1 cellular context compared by ENCODE assay signal in genomic region chr1:2580691-2581090, GRCh38.
TF ChIP-seq lines count a peak whose summit lies in the region.

No MANE protein-coding gene starts in this region.

TF ChIP-seq in GM12878, 131 proteins besides CTCF, POLR2A, EP300 and RAD21:
- TF ChIP-seq CHD2 (IDR thresholded peaks at IDR 0.05; ENCODE audit: borderline replicate concordance, low read depth, low read length) (no peak), TCF3 (IDR thresholded peaks at IDR 0.05; ENCODE audit: borderline replicate concordance, insufficient read depth, low read depth, low read length) (no peak), MAX (IDR thresholded peaks at IDR 0.05; ENCODE audit: low read depth, low read length) (no peak)
TF ChIP-seq in GM12878: peak in this region for 0.
